ENCODE assay signal across 15 cellular contexts in the genomic region with DNA sequence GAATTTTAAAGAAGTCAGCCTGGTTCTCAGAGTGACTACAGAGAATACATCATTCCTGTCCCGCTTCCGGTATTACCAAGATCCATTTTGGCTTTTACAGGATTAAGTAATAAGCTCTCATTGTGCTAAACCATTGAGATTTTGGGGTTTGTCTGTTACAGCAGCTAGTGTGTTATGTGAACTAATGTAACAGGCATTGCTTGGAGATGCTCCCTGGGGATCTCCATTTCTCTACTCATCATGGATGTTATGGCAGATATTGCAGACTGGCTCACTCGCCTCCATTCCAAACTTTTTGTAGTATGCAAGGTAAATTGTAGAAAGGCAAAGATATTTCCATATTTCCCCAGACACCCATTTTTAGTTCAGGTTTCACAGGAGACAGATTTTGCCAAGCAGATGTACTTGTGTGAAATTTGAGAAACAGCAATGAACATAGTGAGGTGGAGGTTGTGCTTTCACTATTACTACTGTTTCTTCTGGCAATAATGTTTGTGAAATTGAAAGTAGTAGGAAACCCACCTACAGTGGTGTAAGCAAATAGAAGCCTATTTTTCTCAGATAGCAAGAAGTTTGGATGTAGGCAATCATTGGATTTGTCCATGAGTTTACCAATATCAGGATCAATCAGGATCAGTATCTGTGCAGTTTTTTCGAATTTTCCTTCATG.
DNase-seq lines count a peak whose midpoint lies in the region; ATAC-seq and TF ChIP-seq lines count a peak whose summit lies in the region.
"Had no signal": no experiment of that assay in that cellular context is flagged by ENCODE, and none has a peak within 500 bp of the region (broad histone marks: within the 10 kb centered on the region; RNA-seq: fewer than 3 reads in every experiment).

No MANE protein-coding gene starts in this region.

- no peak overlapping the region for H3K4me3 Mint-ChIP-seq in activated CD8-positive, alpha-beta memory T cell treated with anti-CD3 and anti-CD28 coated beads, Interleukin-2, amount 10 ng/mL, durations not matched to agents 7 days and 5 days
- H3K4me3 Mint-ChIP-seq: CD4-positive, alpha-beta T cell had no signal

- peaks cover 8% of the 10 kb centered on the region for H3K4me1 Mint-ChIP-seq in activated CD8-positive, alpha-beta memory T cell treated with anti-CD3 and anti-CD28 coated beads, Interleukin-2, amount 10 ng/mL, durations not matched to agents 7 days and 5 days

- H3K9me3 Mint-ChIP-seq in activated CD8-positive, alpha-beta memory T cell treated with anti-CD3 and anti-CD28 coated beads, Interleukin-2, amount 10 ng/mL, durations not matched to agents 7 days and 5 days (ENCODE audit: low read depth), result no peaks in the 10 kb centered on the region

- H3K27me3 Mint-ChIP-seq in activated CD8-positive, alpha-beta memory T cell treated with anti-CD3 and anti-CD28 coated beads, Interleukin-2, amount 10 ng/mL, durations not matched to agents 7 days and 5 days, result peaks cover 3% of the 10 kb centered on the region
- H3K27me3 Mint-ChIP-seq: CD4-positive, alpha-beta T cell had no signal

- H3K27ac Mint-ChIP-seq in activated CD8-positive, alpha-beta memory T cell treated with anti-CD3 and anti-CD28 coated beads, Interleukin-2, amount 10 ng/mL, durations not matched to agents 7 days and 5 days, result no peak overlapping the region
- H3K27ac Mint-ChIP-seq: CD4-positive, alpha-beta T cell had no signal

- DNase-seq in fibroblast of peridontal ligament (ENCODE audit: extremely low read depth) (peak; percentile 35), omental fat pad (ENCODE audit: low spot score) (no peak), mucosa of gallbladder (ENCODE audit: low spot score) (no peak)
- DNase-seq in activated CD8-positive, alpha-beta memory T cell treated with anti-CD3 and anti-CD28 coated beads, Interleukin-2, amount 10 ng/mL, durations not matched to agents 7 days and 5 days, result no peak
- DNase-seq: activated naive CD4-positive, alpha-beta T cell treated with anti-CD3 and anti-CD28 coated beads, Interleukin-2, amount 50 U/mL, for 16 hours; CD4-positive, alpha-beta T cell; effector CD4-positive, alpha-beta T cell; foreskin keratinocyte; mesenchymal stem cell; NCI-H2107; occipital lobe; SIG-M5 had no signal

- no peak for TF ChIP-seq CTCF in omental fat pad (IDR thresholded peaks at IDR 0.05)

- no peaks in the 10 kb centered on the region for H3K36me3 Mint-ChIP-seq in activated CD8-positive, alpha-beta memory T cell treated with anti-CD3 and anti-CD28 coated beads, Interleukin-2, amount 10 ng/mL, durations not matched to agents 7 days and 5 days

- CTCF ChIA-PET in activated CD8-positive, alpha-beta memory T cell treated with anti-CD3 and anti-CD28 coated beads, Interleukin-2, amount 10 ng/mL, durations not matched to agents 7 days and 5 days (lab: Charles Lee), result no interaction called here

- ATAC-seq in GM18867 (IDR thresholded peaks at IDR 0.05; ENCODE audit: unreplicated experiment), result peak; percentile 90
- peak; percentile 83 for ATAC-seq in GM21447 (IDR thresholded peaks at IDR 0.05; ENCODE audit: unreplicated experiment)
- peak; percentile 78 for ATAC-seq in HG03045 (IDR thresholded peaks at IDR 0.05; ENCODE audit: unreplicated experiment)
- no peak for ATAC-seq in activated CD8-positive, alpha-beta memory T cell treated with anti-CD3 and anti-CD28 coated beads, Interleukin-2, amount 10 ng/mL, durations not matched to agents 7 days and 5 days
- ATAC-seq in omental fat pad (ENCODE audit: low FRiP score), result no peak
- ATAC-seq: foreskin keratinocyte had no signal

Comparison
In these comparisons a context has a peak if more than half of its experiments do, and no peak if none do; other contexts are left out.
1. ATAC-seq: peak in GM18867 (single experiment), GM21447 (single experiment) and HG03045 (single experiment); none in activated CD8-positive, alpha-beta memory T cell treated with anti-CD3 and anti-CD28 coated beads, Interleukin-2, amount 10 ng/mL, durations not matched to agents 7 days and 5 days (single experiment) and omental fat pad (single experiment).